15 cellular contexts compared by ENCODE assay signal in genomic region chr21:16072692-16073091, GRCh38.
DNase-seq lines count a peak whose midpoint lies in the region; ATAC-seq and TF ChIP-seq lines count a peak whose summit lies in the region.
"Had no signal": no experiment of that assay in that cellular context is flagged by ENCODE, and none has a peak within 500 bp of the region (broad histone marks: within the 10 kb centered on the region; RNA-seq: fewer than 3 reads in every experiment).

No MANE protein-coding gene starts in this region.

- no peaks in the 10 kb centered on the region for H3F3A ChIP-seq in PC-9 (ENCODE audit: insufficient read depth, low read depth)

- POLR2A ChIA-PET in HEK293 (lab: Yijun Ruan, JAX) (no interaction called here), PC-9 (lab: Charles Lee; ENCODE audit: unreplicated experiment) (no interaction called here), T-cell (lab: Charles Lee) (no interaction called here)

- no peaks in the 10 kb centered on the region for H3K4me1 ChIP-seq in HEK293 (ENCODE audit: control insufficient read depth, insufficient read depth, low read length)
- peaks cover 13% of the 10 kb centered on the region for H3K4me1 ChIP-seq in suprapubic skin
- no peaks in the 10 kb centered on the region for H3K4me1 ChIP-seq in PC-9 (replicated peaks; ENCODE audit: insufficient read depth)
- H3K4me1 ChIP-seq: heart right ventricle had no signal

- no peak overlapping the region for H2AFZ ChIP-seq in PC-9

- TF ChIP-seq EP300 in suprapubic skin (IDR thresholded peaks at IDR 0.05), result no peak

- H3K27ac Mint-ChIP-seq in T-cell, result no peak overlapping the region
- H3K27ac Mint-ChIP-seq: activated T-helper 17 cell treated with anti-CD3 and anti-CD28 coated beads, Interleukin-2, amount 50 U/mL, for 72 hours; memory B cell had no signal

- ATAC-seq in T-cell (replicated peaks in 1 of 4), result no peak
- ATAC-seq: activated T-helper 17 cell treated with anti-CD3 and anti-CD28 coated beads, Interleukin-2, amount 50 U/mL, for 72 hours; heart right ventricle had no signal

- H3K4me3 Mint-ChIP-seq in T-cell, result no peak overlapping the region
- H3K4me3 Mint-ChIP-seq: activated T-helper 17 cell treated with anti-CD3 and anti-CD28 coated beads, Interleukin-2, amount 50 U/mL, for 72 hours; memory B cell had no signal

- no peaks in the 10 kb centered on the region for H3K4me1 Mint-ChIP-seq in T-cell
- H3K4me1 Mint-ChIP-seq: activated T-helper 17 cell treated with anti-CD3 and anti-CD28 coated beads, Interleukin-2, amount 50 U/mL, for 72 hours; memory B cell had no signal

- TF ChIP-seq CTCF in HEK293 (tag by site-specific recombination; IDR thresholded peaks at IDR 0.05), result no peak
- TF ChIP-seq CTCF in brain microvascular endothelial cell (IDR thresholded peaks at IDR 0.05; ENCODE audit: low read depth, low read length, missing control alignments), result no peak
- no peak for TF ChIP-seq CTCF in suprapubic skin (IDR thresholded peaks at IDR 0.05)
- no peak for TF ChIP-seq CTCF in PC-9 (conservative IDR thresholded peaks at IDR 0.05)

- H3K36me3 Mint-ChIP-seq in T-cell, result no peaks in the 10 kb centered on the region
- H3K36me3 Mint-ChIP-seq: memory B cell had no signal

- BruUV-seq in PC-9 (replicated peaks; lab: Mats Ljungman, UMichigan), result no TSS peak

- no peaks in the 10 kb centered on the region for H3K9me3 Mint-ChIP-seq in T-cell
- H3K9me3 Mint-ChIP-seq: activated T-helper 17 cell treated with anti-CD3 and anti-CD28 coated beads, Interleukin-2, amount 50 U/mL, for 72 hours had no signal

- no peak for TF ChIP-seq POLR2A in suprapubic skin (IDR thresholded peaks at IDR 0.05)

- H3K79me2 ChIP-seq in PC-9 (ENCODE audit: low read depth), result no peaks in the 10 kb centered on the region

- no peak overlapping the region for H3K27ac ChIP-seq in HEK293 (ENCODE audit: extremely low read depth, low read depth, low read length)
- H3K27ac ChIP-seq in brain microvascular endothelial cell, result no peak overlapping the region
- peak overlapping the region; percentile 93 for H3K27ac ChIP-seq in temporal lobe (ENCODE audit: low read depth, low read length)
- no peak overlapping the region for H3K27ac ChIP-seq in suprapubic skin
- H3K27ac ChIP-seq in PC-9, result no peak overlapping the region
- H3K27ac ChIP-seq: heart right ventricle had no signal

- 23% methylated on average over 6 of the region's 6 CpGs for WGBS in suprapubic skin

- CTCF ChIA-PET in HEK293 (lab: Yijun Ruan, JAX), result interaction anchor here (1.9 kb wide), 1 partner anchor 10 kb away, joined by 11 read pairs; no protein-coding TSS in a partner anchor
- CTCF ChIA-PET in PC-9 (lab: Charles Lee), result no interaction called here
- CTCF ChIA-PET in T-cell (lab: Charles Lee), result no interaction called here

- in situ Hi-C loops in brain microvascular endothelial cell (cut with HindIII; ENCODE audit: low pct_ligation_motif_present, low sequenced_read_pairs), result no loop called here

- no peaks in the 10 kb centered on the region for H3K9me2 ChIP-seq in PC-9 (ENCODE audit: insufficient read depth)

- peaks cover 4 to 8% of the 10 kb centered on the region in 2 donors for H3K27me3 Mint-ChIP-seq in T-cell
- H3K27me3 Mint-ChIP-seq: activated T-helper 17 cell treated with anti-CD3 and anti-CD28 coated beads, Interleukin-2, amount 50 U/mL, for 72 hours; memory B cell had no signal

- H4K20me1 ChIP-seq in PC-9 (ENCODE audit: insufficient read depth), result no peaks in the 10 kb centered on the region

- H3K27me3 ChIP-seq in brain microvascular endothelial cell (replicated peaks), result no peaks in the 10 kb centered on the region
- H3K27me3 ChIP-seq in suprapubic skin, result no peaks in the 10 kb centered on the region
- H3K27me3 ChIP-seq in PC-9 (ENCODE audit: insufficient read depth, low read depth), result no peaks in the 10 kb centered on the region
- H3K27me3 ChIP-seq: heart right ventricle had no signal

- DNase-seq in brain microvascular endothelial cell (peak; percentile 74), iris pigment epithelial cell (ENCODE audit: low read depth) (peak; percentile 79), suprapubic skin (ENCODE audit: low spot score in 2 of 2) (no peak), PC-9 (no peak), T-cell (no peak)
- DNase-seq in activated CD4-positive, alpha-beta T cell treated with anti-CD3 and anti-CD28 coated beads, Interleukin-2, amount 50 U/mL, for 48 hours, result no peak
- DNase-seq: DMS153, heart right ventricle, NCI-H1092 treated with DMSO at 0.1 percent for 48 hours, NCI-H748 treated with DMSO at 0.1 percent for 48 hours, small intestine had no signal

- H3K9me3 ChIP-seq in HEK293 (ENCODE audit: control insufficient read depth, insufficient read depth, low read depth, low read length), result no peaks in the 10 kb centered on the region
- no peaks in the 10 kb centered on the region for H3K9me3 ChIP-seq in suprapubic skin
- no peaks in the 10 kb centered on the region for H3K9me3 ChIP-seq in PC-9 (ENCODE audit: insufficient read depth, low read depth)
- H3K9me3 ChIP-seq: heart right ventricle had no signal

- intact Hi-C loops in PC-9 (cut with micrococcal nuclease; ENCODE audit: unreplicated experiment), result no loop called here

- H3K4me3 ChIP-seq in HEK293 (ENCODE audit: low read depth, low read length) (no peak overlapping the region), brain microvascular endothelial cell (ENCODE audit: low read depth, low read length) (no peak overlapping the region), suprapubic skin (no peak overlapping the region), PC-9 (no peak overlapping the region)
- H3K4me3 ChIP-seq: heart right ventricle had no signal

- no peak overlapping the region for H3K4me2 ChIP-seq in PC-9

- H3K36me3 ChIP-seq in HEK293 (ENCODE audit: control insufficient read depth in 2 of 2, insufficient read depth in 1 of 2, low read length in 2 of 2) (no peaks in the 10 kb centered on the region), brain microvascular endothelial cell (replicated peaks) (no peaks in the 10 kb centered on the region), suprapubic skin (no peaks in the 10 kb centered on the region), PC-9 (ENCODE audit: low read depth) (no peaks in the 10 kb centered on the region)
- H3K36me3 ChIP-seq: heart right ventricle had no signal

TF ChIP-seq in HEK293, 187 proteins besides CTCF, POLR2A, EP300 and RAD21:
- TF ChIP-seq ZNF561 (tag by site-specific recombination; IDR thresholded peaks at IDR 0.05; ENCODE audit: borderline replicate concordance) (no peak), ZXDB (tag by site-specific recombination; IDR thresholded peaks at IDR 0.05) (no peak), ZNF777 (tag by site-specific recombination; IDR thresholded peaks at IDR 0.05; ENCODE audit: borderline replicate concordance) (no peak), GLIS1 (tag by site-specific recombination; IDR thresholded peaks at IDR 0.05) (0 out of 2 replicates have a peak, but pooled peaks have one; percentile 13), ZNF692 (tag by site-specific recombination; IDR thresholded peaks at IDR 0.05) (peak; percentile 69)

Comparison
In these comparisons a context has a peak if more than half of its experiments do, and no peak if none do; other contexts are left out.
1. DNase-seq: peak in brain microvascular endothelial cell (single experiment) and iris pigment epithelial cell (single experiment); none in suprapubic skin (0 of 2), PC-9 (0 of 2), activated CD4-positive, alpha-beta T cell treated with anti-CD3 and anti-CD28 coated beads, Interleukin-2, amount 50 U/mL, for 48 hours (0 of 2) and T-cell (0 of 34).